ENCODE assay signal across 1 cellular context in the genomic region with DNA sequence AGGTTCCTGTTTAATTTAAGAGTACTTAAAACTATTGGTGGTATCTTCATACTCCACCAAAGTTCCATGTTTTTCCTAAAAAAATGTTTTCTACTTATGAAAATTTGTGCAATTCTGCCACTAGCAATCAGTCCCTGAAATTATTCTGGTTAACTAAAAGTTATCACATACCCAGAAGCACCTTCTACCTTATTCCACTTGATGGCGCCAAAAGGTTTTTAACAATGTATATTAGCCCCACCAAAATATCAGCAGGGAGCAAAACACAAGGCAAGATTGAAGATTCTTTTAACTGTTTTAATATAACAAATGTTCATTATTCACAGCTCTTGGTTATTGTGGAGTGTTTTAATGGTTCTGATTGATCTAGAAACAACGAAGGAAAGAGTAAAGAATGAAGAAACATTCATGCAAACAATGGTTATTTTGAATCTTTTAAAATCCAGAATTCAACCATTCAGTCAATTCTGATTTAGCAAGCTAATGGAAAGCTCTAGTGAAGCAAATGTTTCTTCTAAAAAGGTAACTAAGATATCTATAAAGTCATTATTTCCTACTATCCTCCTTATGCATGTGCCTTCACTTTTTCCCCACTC.
TF ChIP-seq lines count a peak whose summit lies in the region.

No MANE protein-coding gene starts in this region.

TF ChIP-seq in K562, 482 proteins besides CTCF, POLR2A, EP300 and RAD21 (continued from another document):
- TF ChIP-seq, protein P1, sequence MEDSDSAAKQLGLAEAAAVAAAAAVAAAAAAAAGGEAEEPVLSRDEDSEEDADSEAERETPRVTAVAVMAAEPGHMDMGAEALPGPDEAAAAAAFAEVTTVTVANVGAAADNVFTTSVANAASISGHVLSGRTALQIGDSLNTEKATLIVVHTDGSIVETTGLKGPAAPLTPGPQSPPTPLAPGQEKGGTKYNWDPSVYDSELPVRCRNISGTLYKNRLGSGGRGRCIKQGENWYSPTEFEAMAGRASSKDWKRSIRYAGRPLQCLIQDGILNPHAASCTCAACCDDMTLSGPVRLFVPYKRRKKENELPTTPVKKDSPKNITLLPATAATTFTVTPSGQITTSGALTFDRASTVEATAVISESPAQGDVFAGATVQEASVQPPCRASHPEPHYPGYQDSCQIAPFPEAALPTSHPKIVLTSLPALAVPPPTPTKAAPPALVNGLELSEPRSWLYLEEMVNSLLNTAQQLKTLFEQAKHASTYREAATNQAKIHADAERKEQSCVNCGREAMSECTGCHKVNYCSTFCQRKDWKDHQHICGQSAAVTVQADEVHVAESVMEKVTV (CRISPR knock-in tag; IDR thresholded peaks at IDR 0.05) = peak; percentile 82
- TF ChIP-seq SMC3 (conservative IDR thresholded peaks at IDR 0.05; ENCODE audit: insufficient read depth, low read depth, low read length) = peak; percentile 56
- TF ChIP-seq MEIS2 (IDR thresholded peaks at IDR 0.05; ENCODE audit: partially characterized antibody) = no peak
- TF ChIP-seq, protein P2, sequence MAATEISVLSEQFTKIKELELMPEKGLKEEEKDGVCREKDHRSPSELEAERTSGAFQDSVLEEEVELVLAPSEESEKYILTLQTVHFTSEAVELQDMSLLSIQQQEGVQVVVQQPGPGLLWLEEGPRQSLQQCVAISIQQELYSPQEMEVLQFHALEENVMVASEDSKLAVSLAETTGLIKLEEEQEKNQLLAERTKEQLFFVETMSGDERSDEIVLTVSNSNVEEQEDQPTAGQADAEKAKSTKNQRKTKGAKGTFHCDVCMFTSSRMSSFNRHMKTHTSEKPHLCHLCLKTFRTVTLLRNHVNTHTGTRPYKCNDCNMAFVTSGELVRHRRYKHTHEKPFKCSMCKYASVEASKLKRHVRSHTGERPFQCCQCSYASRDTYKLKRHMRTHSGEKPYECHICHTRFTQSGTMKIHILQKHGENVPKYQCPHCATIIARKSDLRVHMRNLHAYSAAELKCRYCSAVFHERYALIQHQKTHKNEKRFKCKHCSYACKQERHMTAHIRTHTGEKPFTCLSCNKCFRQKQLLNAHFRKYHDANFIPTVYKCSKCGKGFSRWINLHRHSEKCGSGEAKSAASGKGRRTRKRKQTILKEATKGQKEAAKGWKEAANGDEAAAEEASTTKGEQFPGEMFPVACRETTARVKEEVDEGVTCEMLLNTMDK (IDR thresholded peaks at IDR 0.05; ENCODE audit: borderline replicate concordance, insufficient read depth, low read depth, low read length, poor library complexity, severe bottlenecking) = no peak
- TF ChIP-seq PHF20 (IDR thresholded peaks at IDR 0.05; ENCODE audit: partially characterized antibody) = no peak
